8 cellular contexts compared by ENCODE assay signal in genomic region chr1:168135982-168136708, GRCh38. TPM values are rescaled to one million over a fixed set of nuclear protein-coding genes. Genes with fewer than 3 reads are reported as not detected.
A peak's percentile ranks its signal among the peaks of the same experiment; 100 is the strongest.
DNase-seq lines count a peak whose midpoint lies in the region; ATAC-seq and TF ChIP-seq lines count a peak whose summit lies in the region.

No MANE protein-coding gene starts in this region.

- no peaks in the 10 kb centered on the region for H3K9me3 ChIP-seq in DND-41 (ENCODE audit: insufficient read depth, low read length, severe bottlenecking)

- no peaks in the 10 kb centered on the region for H3K27me3 ChIP-seq in DND-41 (ENCODE audit: insufficient read depth, low read length, poor library complexity)

- no peak overlapping the region; the same call in 1 of the 2 replicates for H3K27ac ChIP-seq in DND-41 (ENCODE audit: low read length)

- peaks cover 45% of the 10 kb centered on the region for H3K27me3 Mint-ChIP-seq in activated T-cell treated with anti-CD3 and anti-CD28 coated beads, Interleukin-2, amount 50 U/mL, for 24 hours
- peaks cover 11% of the 10 kb centered on the region for H3K27me3 Mint-ChIP-seq in glutamatergic neuron (ENCODE audit: unreplicated experiment)
- no peaks in the 10 kb centered on the region for H3K27me3 Mint-ChIP-seq in progenitor cell of endocrine pancreas

- H3K4me2 ChIP-seq in DND-41 (ENCODE audit: insufficient read depth, low read length) = peak overlapping the region; percentile 97

- H4K20me1 ChIP-seq in DND-41 (ENCODE audit: insufficient read depth, low read length) = no peaks in the 10 kb centered on the region

- DNase-seq in DND-41 (peak; percentile 38), HuH-7 (ENCODE audit: low spot score) (peak; percentile 59), glutamatergic neuron (peak; percentile 64), progenitor cell of endocrine pancreas (ENCODE audit: low spot score, unreplicated experiment) (peak; percentile 59), cerebellar nuclear complex (lab: John Stamatoyannopoulos, UW) (no peak), NOMO-1 (lab: John Stamatoyannopoulos, UW; ENCODE audit: unreplicated experiment in 2 of 2) (no peak), GDM1 (lab: John Stamatoyannopoulos, UW) (no peak)
- peak; percentile 51 for DNase-seq in activated T-cell treated with anti-CD3 and anti-CD28 coated beads, Interleukin-2, amount 50 U/mL, for 24 hours

- no peaks in the 10 kb centered on the region for H3K36me3 Mint-ChIP-seq in activated T-cell treated with anti-CD3 and anti-CD28 coated beads, Interleukin-2, amount 50 U/mL, for 24 hours (ENCODE audit: low read depth)
- H3K36me3 Mint-ChIP-seq in glutamatergic neuron (ENCODE audit: unreplicated experiment) = no peaks in the 10 kb centered on the region
- H3K36me3 Mint-ChIP-seq in progenitor cell of endocrine pancreas (ENCODE audit: insufficient read depth) = peaks cover 6% of the 10 kb centered on the region

- peak; percentile 78 for ATAC-seq in DND-41 (ENCODE audit: insufficient read depth, low read depth)

- H3K4me3 Mint-ChIP-seq in activated T-cell treated with anti-CD3 and anti-CD28 coated beads, Interleukin-2, amount 50 U/mL, for 24 hours = peak overlapping the region; percentile 76
- H3K4me3 Mint-ChIP-seq in glutamatergic neuron (ENCODE audit: unreplicated experiment) = peak overlapping the region; percentile 97
- peak overlapping the region; percentile 91 for H3K4me3 Mint-ChIP-seq in progenitor cell of endocrine pancreas (ENCODE audit: low read depth)

- H3K27ac Mint-ChIP-seq in activated T-cell treated with anti-CD3 and anti-CD28 coated beads, Interleukin-2, amount 50 U/mL, for 24 hours = peak overlapping the region; percentile 47
- H3K27ac Mint-ChIP-seq in glutamatergic neuron (ENCODE audit: unreplicated experiment) (peak overlapping the region; percentile 97), progenitor cell of endocrine pancreas (peak overlapping the region; percentile 95)

- H3K79me2 ChIP-seq in DND-41 (ENCODE audit: insufficient read depth, low read length) = no peaks in the 10 kb centered on the region

- H2AFZ ChIP-seq in DND-41 (ENCODE audit: low read depth, low read length) = peak overlapping the region; percentile 92

- peak overlapping the region; percentile 78 for H3K9ac ChIP-seq in DND-41 (ENCODE audit: low read depth, low read length)

- H3K4me1 Mint-ChIP-seq in activated T-cell treated with anti-CD3 and anti-CD28 coated beads, Interleukin-2, amount 50 U/mL, for 24 hours (ENCODE audit: low read depth) = peaks cover 41% of the 10 kb centered on the region
- H3K4me1 Mint-ChIP-seq in glutamatergic neuron (ENCODE audit: low read depth, unreplicated experiment) = peaks cover 22% of the 10 kb centered on the region
- peaks cover 29% of the 10 kb centered on the region for H3K4me1 Mint-ChIP-seq in progenitor cell of endocrine pancreas (ENCODE audit: low read depth)

- TF ChIP-seq CTCF in DND-41 (IDR thresholded peaks at IDR 0.05; ENCODE audit: borderline replicate concordance, extremely low read depth, low read length, poor library complexity, severe bottlenecking) = no peak
- no peak for TF ChIP-seq CTCF in glutamatergic neuron (IDR thresholded peaks at IDR 0.05; ENCODE audit: partially characterized antibody, unreplicated experiment)
- peak; percentile 12 for TF ChIP-seq CTCF in progenitor cell of endocrine pancreas (IDR thresholded peaks at IDR 0.05; ENCODE audit: unreplicated experiment)

- H3K4me1 ChIP-seq in DND-41 (ENCODE audit: insufficient read depth, low read length) = peaks cover 27% of the 10 kb centered on the region

- no peaks in the 10 kb centered on the region for H3K9me3 Mint-ChIP-seq in activated T-cell treated with anti-CD3 and anti-CD28 coated beads, Interleukin-2, amount 50 U/mL, for 24 hours
- H3K9me3 Mint-ChIP-seq in glutamatergic neuron (ENCODE audit: unreplicated experiment) = peaks cover 12% of the 10 kb centered on the region
- H3K9me3 Mint-ChIP-seq in progenitor cell of endocrine pancreas (ENCODE audit: low read depth) = no peaks in the 10 kb centered on the region

- H3K36me3 ChIP-seq in DND-41 (ENCODE audit: insufficient read depth, low read length) = no peaks in the 10 kb centered on the region

- peak overlapping the region; percentile 66 to 78 for H3K4me3 ChIP-seq in DND-41 (ENCODE audit: low read depth in 1 of 2, low read length in 2 of 2)

RNA-seq across cellular contexts. Expression of gene GPR161, which starts 0.6 kb away (rescaled TPM):
- total RNA-seq in glutamatergic neuron (ENCODE audit: unreplicated experiment) (69.3 TPM), progenitor cell of endocrine pancreas (57.7 and 58.5 TPM in 2 replicates)

RNA-seq across cellular contexts. Expression of gene TIPRL, which starts 42.6 kb away (rescaled TPM):
- total RNA-seq in glutamatergic neuron (ENCODE audit: unreplicated experiment) = 27.8 TPM
- 27.4 and 29.4 TPM in 2 replicates for total RNA-seq in progenitor cell of endocrine pancreas

Comparison
In these comparisons a context has a peak if more than half of its experiments do, and no peak if none do; other contexts are left out.
1. DNase-seq: peak in DND-41 (single experiment), HuH-7 (single experiment), activated T-cell treated with anti-CD3 and anti-CD28 coated beads, Interleukin-2, amount 50 U/mL, for 24 hours (single experiment), glutamatergic neuron (single experiment) and progenitor cell of endocrine pancreas (single experiment); none in cerebellar nuclear complex (0 of 2), NOMO-1 (0 of 2) and GDM1 (single experiment).
2. H3K27ac Mint-ChIP-seq: peak in every context shown above with its lines; median percentile 97 in glutamatergic neuron; 95 in progenitor cell of endocrine pancreas; 47 in activated T-cell treated with anti-CD3 and anti-CD28 coated beads, Interleukin-2, amount 50 U/mL, for 24 hours.
3. Peak in every context shown above with its lines, with median percentiles within 50 percentile points of each other: H3K4me3 Mint-ChIP-seq.